22 cellular contexts compared by ENCODE assay signal in genomic region chr16:48533931-48534330, GRCh38.
"Had no signal": no experiment of that assay in that cellular context is flagged by ENCODE, and none has a peak within 500 bp of the region (broad histone marks: within the 10 kb centered on the region; RNA-seq: fewer than 3 reads in every experiment).

No MANE protein-coding gene starts in this region.

- H3K4me3 ChIP-seq: heart left ventricle, left lung, lower lobe of right lung, psoas muscle, right lobe of liver, spleen, testis had no signal

- DNase-seq: cerebellar nuclear complex; dermis blood vessel endothelial cell; foreskin melanocyte; heart left ventricle; hypothalamus; lower lobe of right lung; midbrain; psoas muscle; retina; right lobe of liver; spleen; stimulated activated CD4-positive, alpha-beta T cell treated with anti-CD3 and anti-CD28 coated beads, Interleukin-15, amount 100 ng/mL, for 24 hours; stimulated activated CD4-positive, alpha-beta T cell treated with anti-CD3 and anti-CD28 coated beads, Interleukin-1b, Interleukin-23, amount 100 ng/mL, for 48 hours; stimulated activated CD4-positive, alpha-beta T cell treated with anti-CD3 and anti-CD28 coated beads, Interleukin-4, amount 100 ng/mL, for 24 hours; stimulated activated naive B cell treated with anti-CD40 and anti-IgM and Interleukin-4, amounts not matched to agents 10 μg/mL and 1 μg/mL and 100 μg/mL, for 72 hours; stimulated activated naive CD8-positive, alpha-beta T cell treated with anti-CD3 and anti-CD28 coated beads, Interleukin-15, amount 100 ng/mL, for 72 hours; testis; trophoblast cell had no signal

- H3K27me3 ChIP-seq: heart left ventricle, left lung, right lobe of liver, spleen, testis had no signal

- H3K36me3 Mint-ChIP-seq: natural killer cell treated with Interleukin-12 subunit alpha and Interleukin-12 subunit beta and Interleukin-15 and Interleukin-18, amount 100 ng/mL, for 72 hours had no signal

- ATAC-seq: heart left ventricle; left lung; lower lobe of right lung; natural killer cell treated with Interleukin-12 subunit alpha and Interleukin-12 subunit beta and Interleukin-15 and Interleukin-18, amount 100 ng/mL, for 72 hours; psoas muscle; right lobe of liver; stimulated activated naive B cell treated with anti-CD40 and anti-IgM and Interleukin-4, amounts not matched to agents 10 μg/mL and 1 μg/mL and 100 μg/mL, for 72 hours; stimulated activated naive CD8-positive, alpha-beta T cell treated with anti-CD3 and anti-CD28 coated beads, Interleukin-15, amount 100 ng/mL, for 72 hours had no signal

- H3K27me3 Mint-ChIP-seq: memory B cell; natural killer cell treated with Interleukin-12 subunit alpha and Interleukin-12 subunit beta and Interleukin-15 and Interleukin-18, amount 100 ng/mL, for 72 hours; stimulated activated naive CD8-positive, alpha-beta T cell treated with anti-CD3 and anti-CD28 coated beads, Interleukin-15, amount 100 ng/mL, for 72 hours had no signal

- H3K9ac ChIP-seq: parathyroid adenoma had no signal

- H2AFZ ChIP-seq: parathyroid adenoma had no signal

- H3K27ac ChIP-seq: heart left ventricle, left lung, lower lobe of right lung, parathyroid adenoma, psoas muscle, right lobe of liver, spleen, testis had no signal

- H3K4me3 Mint-ChIP-seq: memory B cell; natural killer cell treated with Interleukin-12 subunit alpha and Interleukin-12 subunit beta and Interleukin-15 and Interleukin-18, amount 100 ng/mL, for 72 hours; stimulated activated naive B cell treated with anti-CD40 and anti-IgM and Interleukin-4, amounts not matched to agents 10 μg/mL and 1 μg/mL and 100 μg/mL, for 72 hours; stimulated activated naive CD8-positive, alpha-beta T cell treated with anti-CD3 and anti-CD28 coated beads, Interleukin-15, amount 100 ng/mL, for 72 hours had no signal

- H3K9me3 Mint-ChIP-seq: memory B cell; natural killer cell treated with Interleukin-12 subunit alpha and Interleukin-12 subunit beta and Interleukin-15 and Interleukin-18, amount 100 ng/mL, for 72 hours; stimulated activated naive B cell treated with anti-CD40 and anti-IgM and Interleukin-4, amounts not matched to agents 10 μg/mL and 1 μg/mL and 100 μg/mL, for 72 hours had no signal

- H3K27ac Mint-ChIP-seq: memory B cell; stimulated activated naive B cell treated with anti-CD40 and anti-IgM and Interleukin-4, amounts not matched to agents 10 μg/mL and 1 μg/mL and 100 μg/mL, for 72 hours had no signal

- H3K79me2 ChIP-seq: parathyroid adenoma had no signal

- H3K9me3 ChIP-seq: heart left ventricle, left lung, lower lobe of right lung, psoas muscle, right lobe of liver, spleen, testis had no signal

- H3K36me3 ChIP-seq: heart left ventricle, left lung, right lobe of liver had no signal
